13 cellular contexts compared by ENCODE assay signal in genomic region chr14:74144789-74145188, GRCh38.
"Had no signal": no experiment of that assay in that cellular context is flagged by ENCODE, and none has a peak within 500 bp of the region (broad histone marks: within the 10 kb centered on the region; RNA-seq: fewer than 3 reads in every experiment).

No MANE protein-coding gene starts in this region.

- ATAC-seq: upper lobe of right lung had no signal

- H3K4me3 Mint-ChIP-seq: activated naive CD4-positive, alpha-beta T cell treated with anti-CD3 and anti-CD28 coated beads, Interleukin-2, amount 50 U/mL, for 24 hours had no signal

- DNase-seq: activated CD4-positive, CD25-positive, alpha-beta regulatory T cell; activated T-cell treated with anti-CD3 and anti-CD28 coated beads for 4 hours; central memory CD4-positive, alpha-beta T cell; esophagus squamous epithelium; hypothalamus; midbrain; ovary; sigmoid colon; spleen; stimulated activated CD4-positive, alpha-beta T cell treated with anti-CD3 and anti-CD28 coated beads, Interleukin-1b, Interleukin-23, amount 100 ng/mL, for 48 hours; SW 1271; upper lobe of right lung had no signal

- H3K27ac Mint-ChIP-seq: activated naive CD4-positive, alpha-beta T cell treated with anti-CD3 and anti-CD28 coated beads, Interleukin-2, amount 50 U/mL, for 24 hours had no signal

- H3K27me3 Mint-ChIP-seq: activated naive CD4-positive, alpha-beta T cell treated with anti-CD3 and anti-CD28 coated beads, Interleukin-2, amount 50 U/mL, for 24 hours had no signal

- H3K9me3 Mint-ChIP-seq: activated naive CD4-positive, alpha-beta T cell treated with anti-CD3 and anti-CD28 coated beads, Interleukin-2, amount 50 U/mL, for 24 hours had no signal
